9 cellular contexts compared by ENCODE assay signal in the genomic region with DNA sequence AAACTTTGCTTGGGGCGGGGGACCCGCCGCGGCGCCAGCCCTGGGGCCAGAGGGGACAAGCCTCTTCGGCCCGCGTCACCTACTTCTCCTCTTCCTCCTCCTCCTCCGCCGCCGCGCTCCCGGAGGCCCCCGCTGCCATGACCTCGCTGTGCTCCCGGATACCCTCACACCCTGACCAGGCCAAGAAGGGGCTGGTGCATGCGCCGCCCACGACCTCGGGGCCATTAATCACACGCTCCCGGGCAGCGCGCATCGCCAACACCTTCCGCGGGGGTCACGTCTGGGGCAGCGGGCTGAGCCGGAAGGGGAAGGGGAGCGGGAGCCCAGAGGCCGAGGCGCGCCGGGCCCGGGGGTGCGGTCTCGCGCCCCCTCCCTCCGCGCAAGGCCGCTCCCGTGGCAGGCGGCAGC. TPM values are rescaled to one million over a fixed set of nuclear protein-coding genes. Genes with fewer than 3 reads are reported as not detected.
DNase-seq lines count a peak whose midpoint lies in the region; ATAC-seq, FAIRE-seq and TF ChIP-seq lines count a peak whose summit lies in the region.
"Had no signal": no experiment of that assay in that cellular context is flagged by ENCODE, and none has a peak within 500 bp of the region (broad histone marks: within the 10 kb centered on the region; RNA-seq: fewer than 3 reads in every experiment).

No MANE protein-coding gene starts in this region.

- H3K4me3 ChIP-seq in heart right ventricle = peak overlapping the region; percentile 25 to 61 (median 52)

- peak overlapping the region; percentile 51 for H3K4me3 Mint-ChIP-seq in activated CD4-positive, alpha-beta T cell treated with anti-CD3 and anti-CD28 coated beads, Interleukin-2, amount 10 ng/mL, durations not matched to agents 7 days and 5 days

- POLR2A ChIA-PET in activated CD4-positive, alpha-beta T cell treated with anti-CD3 and anti-CD28 coated beads, Interleukin-2, amount 10 ng/mL, durations not matched to agents 7 days and 5 days (lab: Charles Lee) = no interaction called here

- no peak for DNase-seq in activated CD4-positive, alpha-beta T cell treated with anti-CD3 and anti-CD28 coated beads, Interleukin-2, amount 10 ng/mL, durations not matched to agents 7 days and 5 days
- no peak for DNase-seq in activated CD4-positive, alpha-beta T cell treated with anti-CD3 and anti-CD28 coated beads for 4 hours
- DNase-seq in activated CD4-positive, CD25-positive, alpha-beta regulatory T cell treated with anti-CD3 and anti-CD28 coated beads, Interleukin-2, amount 50 U/mL, for 72 hours = peak; percentile 31
- DNase-seq in heart right ventricle (peak in 1 of 2 donors; percentile 14), sciatic nerve (ENCODE audit: low spot score) (no peak), ecto neural progenitor cell (ENCODE audit: low spot score) (no peak), D721Med (ENCODE audit: insufficient read length, low spot score) (no peak)

- H3K36me3 ChIP-seq in heart right ventricle = no peaks in the 10 kb centered on the region

- CTCF ChIA-PET in activated CD4-positive, alpha-beta T cell treated with anti-CD3 and anti-CD28 coated beads, Interleukin-2, amount 10 ng/mL, durations not matched to agents 7 days and 5 days (lab: Charles Lee) = no interaction called here

- WGBS in heart right ventricle, 2 donors = 1% methylated on average over 27 to 44 of the region's 44 CpGs

- peaks cover 30 to 83% (median 75%) of the 10 kb centered on the region in 7 donors for H3K27me3 ChIP-seq in heart right ventricle

- TF ChIP-seq CTCF in heart right ventricle (IDR thresholded peaks at IDR 0.05) (no peak), D721Med (IDR thresholded peaks at IDR 0.05; ENCODE audit: insufficient read depth, missing control alignments) (no peak)

- peak; percentile 36 for ATAC-seq in HG02885 (IDR thresholded peaks at IDR 0.05; ENCODE audit: poor library complexity, unreplicated experiment)
- ATAC-seq in heart right ventricle = peak in 5 of 8 donors; percentile 14 to 38 (median 31)
- peak; percentile 18 for ATAC-seq in sciatic nerve

- H3K9me3 ChIP-seq in heart right ventricle = no peaks in the 10 kb centered on the region

- FAIRE-seq in D721Med (lab: Jason Lieb, UNC) = no peak
- FAIRE-seq: colon had no signal

- H3K27ac ChIP-seq in heart right ventricle = peak overlapping the region in 1 of 10 donors; percentile 22

- H3K4me1 ChIP-seq in heart right ventricle = peaks cover 2 to 20% (median 14%) of the 10 kb centered on the region in 9 donors

- H3K36me3 Mint-ChIP-seq in activated CD4-positive, alpha-beta T cell treated with anti-CD3 and anti-CD28 coated beads, Interleukin-2, amount 10 ng/mL, durations not matched to agents 7 days and 5 days (ENCODE audit: low read depth) = no peaks in the 10 kb centered on the region

- H3K27ac Mint-ChIP-seq in activated CD4-positive, alpha-beta T cell treated with anti-CD3 and anti-CD28 coated beads, Interleukin-2, amount 10 ng/mL, durations not matched to agents 7 days and 5 days = no peak overlapping the region

- peaks cover 78% of the 10 kb centered on the region for H3K27me3 Mint-ChIP-seq in activated CD4-positive, alpha-beta T cell treated with anti-CD3 and anti-CD28 coated beads, Interleukin-2, amount 10 ng/mL, durations not matched to agents 7 days and 5 days

- H3K4me1 Mint-ChIP-seq in activated CD4-positive, alpha-beta T cell treated with anti-CD3 and anti-CD28 coated beads, Interleukin-2, amount 10 ng/mL, durations not matched to agents 7 days and 5 days = peaks cover 12% of the 10 kb centered on the region

- no peaks in the 10 kb centered on the region for H3K9me3 Mint-ChIP-seq in activated CD4-positive, alpha-beta T cell treated with anti-CD3 and anti-CD28 coated beads, Interleukin-2, amount 10 ng/mL, durations not matched to agents 7 days and 5 days

- intact Hi-C loops in heart right ventricle (cut with DNase I) = no loop called here
- intact Hi-C loops in sciatic nerve (cut with DNase I) = no loop called here

RNA-seq across cellular contexts. Expression of gene CNR1, which starts 0.3 kb away (rescaled TPM):
- total RNA-seq in activated CD4-positive, alpha-beta T cell treated with anti-CD3 and anti-CD28 coated beads, Interleukin-2, amount 10 ng/mL, durations not matched to agents 7 days and 5 days = not detected
- total RNA-seq in heart right ventricle = 1 to 10 TPM in 1 of 10 donors, under 1 TPM in 9; 0.19 to 1.1 (median 0.43) TPM
- polyA plus RNA-seq in heart right ventricle = 1 to 10 TPM in 1 of 2 donors, under 1 TPM in 1; 0.72 to 1.3 TPM
- total RNA-seq in sciatic nerve = 3.5 TPM
